In genomic region chr5:111385970-111386831, GRCh38 we compare ENCODE assay signal across 14 cellular contexts.
A peak's percentile ranks its signal among the peaks of the same experiment; 100 is the strongest.
DNase-seq lines count a peak whose midpoint lies in the region; ATAC-seq, FAIRE-seq and TF ChIP-seq lines count a peak whose summit lies in the region.
"Had no signal": no experiment of that assay in that cellular context is flagged by ENCODE, and none has a peak within 500 bp of the region (broad histone marks: within the 10 kb centered on the region; RNA-seq: fewer than 3 reads in every experiment).

No MANE protein-coding gene starts in this region.

- no peak overlapping the region for H3K27ac ChIP-seq in right cardiac atrium (ENCODE audit: low read length)
- no peak overlapping the region for H3K27ac ChIP-seq in left ventricle myocardium inferior (replicated peaks)
- H3K27ac ChIP-seq: Peyer's patch, right atrium auricular region, VCaP had no signal

- H3K9me3 ChIP-seq in right cardiac atrium (ENCODE audit: control insufficient read depth, low read length) (no peaks in the 10 kb centered on the region), left ventricle myocardium inferior (replicated peaks) (no peaks in the 10 kb centered on the region)
- H3K9me3 ChIP-seq: Peyer's patch, right atrium auricular region had no signal

- peak; percentile 14 for DNase-seq in D721Med (ENCODE audit: insufficient read length, low spot score)
- peak; percentile 47 for DNase-seq in NCI-H1105 (lab: John Stamatoyannopoulos, UW)
- DNase-seq in NCI-H748 (lab: John Stamatoyannopoulos, UW; ENCODE audit: unreplicated experiment) = peak; percentile 92
- DNase-seq in cerebellum (ENCODE audit: low spot score) = peak; percentile 68
- no peak for DNase-seq in islet precursor cell
- DNase-seq in right cardiac atrium = no peak
- DNase-seq in left ventricle myocardium inferior = no peak
- DNase-seq in activated CD4-positive, alpha-beta T cell treated with anti-CD3 and anti-CD28 coated beads, Interleukin-2, amount 50 U/mL, for 48 hours = no peak
- DNase-seq: activated T-cell treated with anti-CD3 and anti-CD28 coated beads for 4 hours, amniotic stem cell, Peyer's patch had no signal

- no peaks in the 10 kb centered on the region for H3K4me1 ChIP-seq in right cardiac atrium (ENCODE audit: control insufficient read depth, insufficient read depth, low read length)
- H3K4me1 ChIP-seq in left ventricle myocardium inferior = no peaks in the 10 kb centered on the region
- H3K4me1 ChIP-seq: Peyer's patch, right atrium auricular region had no signal

- WGBS in right cardiac atrium = 63% methylated on average over 7 of the region's 7 CpGs

- H3K4me3 ChIP-seq in right cardiac atrium (ENCODE audit: low read length) (no peak overlapping the region), left ventricle myocardium inferior (no peak overlapping the region)
- H3K4me3 ChIP-seq: dorsolateral prefrontal cortex, Peyer's patch, right atrium auricular region had no signal

- ATAC-seq in right cardiac atrium = no peak

- TF ChIP-seq CTCF in D721Med (IDR thresholded peaks at IDR 0.05; ENCODE audit: insufficient read depth, missing control alignments) (no peak), left ventricle myocardium inferior (IDR thresholded peaks at IDR 0.05; ENCODE audit: borderline replicate concordance) (no peak)

- H3K27me3 ChIP-seq in right cardiac atrium (ENCODE audit: control insufficient read depth, insufficient read depth) (no peaks in the 10 kb centered on the region), left ventricle myocardium inferior (ENCODE audit: low read depth) (no peaks in the 10 kb centered on the region)
- H3K27me3 ChIP-seq: dorsolateral prefrontal cortex, Peyer's patch, right atrium auricular region had no signal

- H3K36me3 ChIP-seq in left ventricle myocardium inferior = no peaks in the 10 kb centered on the region
- H3K36me3 ChIP-seq: Peyer's patch, right atrium auricular region had no signal

- intact Hi-C loops in right cardiac atrium (cut with DNase I) = no loop called here
- intact Hi-C loops in left ventricle myocardium inferior (cut with micrococcal nuclease) = no loop called here

- FAIRE-seq in D721Med (lab: Jason Lieb, UNC) = peak; percentile 56

Comparison
In these comparisons a context has a peak if more than half of its experiments do, and no peak if none do; other contexts are left out.
1. DNase-seq: peak in D721Med (single experiment), NCI-H1105 (single experiment), NCI-H748 (single experiment) and cerebellum (single experiment); none in islet precursor cell (single experiment), right cardiac atrium (0 of 3), left ventricle myocardium inferior (single experiment) and activated CD4-positive, alpha-beta T cell treated with anti-CD3 and anti-CD28 coated beads, Interleukin-2, amount 50 U/mL, for 48 hours (0 of 2).